Comparison of ENCODE assay signal across 20 cellular contexts in the genomic region with DNA sequence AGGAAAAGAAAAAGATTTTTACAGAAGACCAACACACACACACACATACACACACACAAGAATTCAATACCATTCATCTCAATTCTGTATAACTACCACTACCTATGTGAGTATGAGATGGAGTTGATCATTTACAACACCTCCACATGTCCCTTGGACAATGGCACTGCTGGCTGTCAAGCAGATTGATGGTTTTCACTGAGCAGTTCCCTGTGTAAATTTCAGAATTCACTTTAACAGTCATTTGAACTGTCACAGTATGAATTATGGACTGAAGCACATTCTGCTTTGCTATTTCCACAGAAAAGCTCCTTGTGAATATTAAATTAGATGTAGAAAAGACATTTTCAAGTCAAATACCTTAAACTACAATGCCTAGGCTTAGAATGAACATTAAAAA. TPM values are rescaled to one million over a fixed set of nuclear protein-coding genes. Genes with fewer than 3 reads are reported as not detected.
"Had no signal": no experiment of that assay in that cellular context is flagged by ENCODE, and none has a peak within 500 bp of the region (broad histone marks: within the 10 kb centered on the region; RNA-seq: fewer than 3 reads in every experiment).

No MANE protein-coding gene starts in this region.

- FAIRE-seq: endothelial cell of umbilical vein, kidney had no signal

- DNase-seq: effector CD8-positive, alpha-beta T cell; foreskin keratinocyte; heart left ventricle; kidney; left cardiac atrium; left lung; mesenchymal stem cell; midbrain; naive thymus-derived CD4-positive, alpha-beta T cell; nucleus accumbens; psoas muscle; right cardiac atrium; sigmoid colon; stimulated activated CD4-positive, alpha-beta T cell treated with anti-CD3 and anti-CD28 coated beads, Interleukin-2, amount 100 ng/mL, for 24 hours; stimulated activated CD4-positive, alpha-beta T cell treated with anti-CD3 and anti-CD28 coated beads, Interleukin-4, amount 100 ng/mL, for 24 hours; stimulated activated naive CD4-positive, alpha-beta T cell treated with Interleukin-2 at 50 U/mL for 16 hours; stomach; thyroid gland; trophoblast cell had no signal

RNA-seq across cellular contexts. Expression of a gene that starts 14.3 kb away (rescaled TPM):
- total RNA-seq: foreskin keratinocyte; naive thymus-derived CD4-positive, alpha-beta T cell had no signal
